ENCODE assay signal across 18 cellular contexts in the genomic region with DNA sequence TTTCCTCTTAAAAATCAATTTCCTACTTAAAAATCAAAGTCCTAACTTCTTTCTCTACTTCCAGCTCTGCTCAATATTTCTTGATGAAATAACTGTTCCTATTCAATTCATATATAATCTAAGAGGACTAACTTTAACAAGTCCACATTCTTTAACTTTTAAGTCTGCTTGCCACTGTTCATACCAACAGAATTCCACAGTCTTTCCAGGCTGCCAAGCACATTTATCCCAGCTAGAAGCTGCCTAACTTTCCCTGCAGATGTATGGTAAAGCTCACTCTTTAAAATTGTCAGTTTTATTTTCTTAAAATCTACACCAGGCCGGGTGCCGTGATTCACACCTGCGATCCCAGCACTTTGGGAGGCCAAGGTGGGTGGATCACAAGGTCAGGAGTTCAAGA. TPM values are rescaled to one million over a fixed set of nuclear protein-coding genes. Genes with fewer than 3 reads are reported as not detected.
A peak's percentile ranks its signal among the peaks of the same experiment; 100 is the strongest.
DNase-seq lines count a peak whose midpoint lies in the region; ATAC-seq and TF ChIP-seq lines count a peak whose summit lies in the region.
"Had no signal": no experiment of that assay in that cellular context is flagged by ENCODE, and none has a peak within 500 bp of the region (broad histone marks: within the 10 kb centered on the region; RNA-seq: fewer than 3 reads in every experiment).

No MANE protein-coding gene starts in this region.

- no peaks in the 10 kb centered on the region; the same call in 1 of the 2 replicates for H3K9me3 ChIP-seq in SK-N-SH
- H3K9me3 ChIP-seq in adipocyte (ENCODE audit: control insufficient read depth, low read length) = no peaks in the 10 kb centered on the region
- no peaks in the 10 kb centered on the region for H3K9me3 ChIP-seq in right cardiac atrium (ENCODE audit: control insufficient read depth, low read length)
- H3K9me3 ChIP-seq: BE2C had no signal

- H3K9me3 Mint-ChIP-seq in type B pancreatic cell = peaks cover 9% of the 10 kb centered on the region
- H3K9me3 Mint-ChIP-seq in activated CD8-positive, alpha-beta memory T cell treated with anti-CD3 and anti-CD28 coated beads, Interleukin-2, amount 10 ng/mL, durations not matched to agents 7 days and 5 days (ENCODE audit: low read depth) = no peaks in the 10 kb centered on the region
- H3K9me3 Mint-ChIP-seq: CD4-positive, alpha-beta memory T cell; GM23338; IgD-negative memory B cell had no signal

- no peak for TF ChIP-seq EP300 in SK-N-SH (IDR thresholded peaks at IDR 0.05; ENCODE audit: borderline replicate concordance in 1 of 2, low read depth in 1 of 2, low read length in 1 of 2)

- CTCF ChIA-PET in SK-N-SH (lab: Yijun Ruan, JAX) = no interaction called here
- CTCF ChIA-PET in activated CD8-positive, alpha-beta memory T cell treated with anti-CD3 and anti-CD28 coated beads, Interleukin-2, amount 10 ng/mL, durations not matched to agents 7 days and 5 days (lab: Charles Lee) = interaction anchor here (1.0 kb wide), 1 partner anchor 9 kb away, joined by 4 read pairs; no protein-coding TSS in a partner anchor

- peak overlapping the region in 1 of 2 experiments; percentile 50; a peak in 1 of 4 replicates for H3K27ac ChIP-seq in SK-N-SH (ENCODE audit: low read depth in 2 of 2, low read length in 1 of 2)
- H3K27ac ChIP-seq in right cardiac atrium (ENCODE audit: low read length) = no peak overlapping the region
- H3K27ac ChIP-seq: C4-2B had no signal

- H3K27me3 Mint-ChIP-seq in type B pancreatic cell = no peaks in the 10 kb centered on the region
- H3K27me3 Mint-ChIP-seq in activated CD8-positive, alpha-beta memory T cell treated with anti-CD3 and anti-CD28 coated beads, Interleukin-2, amount 10 ng/mL, durations not matched to agents 7 days and 5 days = peaks cover 25% of the 10 kb centered on the region
- H3K27me3 Mint-ChIP-seq: IgD-negative memory B cell had no signal

- H2AFZ ChIP-seq in SK-N-SH (ENCODE audit: low read depth) = no peak overlapping the region
- H2AFZ ChIP-seq: GM23338 had no signal

- peak overlapping the region; percentile 6 for H3K4me3 Mint-ChIP-seq in type B pancreatic cell
- H3K4me3 Mint-ChIP-seq in activated CD8-positive, alpha-beta memory T cell treated with anti-CD3 and anti-CD28 coated beads, Interleukin-2, amount 10 ng/mL, durations not matched to agents 7 days and 5 days = no peak overlapping the region
- H3K4me3 Mint-ChIP-seq: CD4-positive, alpha-beta memory T cell; GM23338; IgD-negative memory B cell had no signal

- intact Hi-C loops in right cardiac atrium (cut with DNase I) = no loop called here

- H3K79me2 ChIP-seq in SK-N-SH (ENCODE audit: insufficient read depth) = no peaks in the 10 kb centered on the region

- H3F3A ChIP-seq in SK-N-SH (replicated peaks; ENCODE audit: insufficient read depth) = no peaks in the 10 kb centered on the region

- peaks cover 20% of the 10 kb centered on the region for H3K4me1 Mint-ChIP-seq in type B pancreatic cell (ENCODE audit: unreplicated experiment)
- H3K4me1 Mint-ChIP-seq in activated CD8-positive, alpha-beta memory T cell treated with anti-CD3 and anti-CD28 coated beads, Interleukin-2, amount 10 ng/mL, durations not matched to agents 7 days and 5 days = peaks cover 24% of the 10 kb centered on the region

- H3K36me3 ChIP-seq in SK-N-SH (replicated peaks in 1 of 2; ENCODE audit: control insufficient read depth in 1 of 2, insufficient read depth in 2 of 2, low read length in 1 of 2) (no peaks in the 10 kb centered on the region), adipocyte (ENCODE audit: control insufficient read depth, insufficient read depth, low read length, severe bottlenecking) (no peaks in the 10 kb centered on the region)
- H3K36me3 ChIP-seq: BE2C had no signal

- H3K27me3 ChIP-seq in SK-N-SH (ENCODE audit: insufficient read depth) = no peaks in the 10 kb centered on the region
- H3K27me3 ChIP-seq in adipocyte (replicated peaks; ENCODE audit: control insufficient read depth, insufficient read depth, low read length) = no peaks in the 10 kb centered on the region
- H3K27me3 ChIP-seq in right cardiac atrium (ENCODE audit: control insufficient read depth, insufficient read depth) = no peaks in the 10 kb centered on the region
- H3K27me3 ChIP-seq: BE2C had no signal

- H3K4me3 ChIP-seq in SK-N-SH (ENCODE audit: low read depth in 2 of 2, low read length in 1 of 2) (no peak overlapping the region), adipocyte (ENCODE audit: low read length) (no peak overlapping the region), fibroblast of the aortic adventitia (ENCODE audit: low read depth, low read length) (no peak overlapping the region), right cardiac atrium (ENCODE audit: low read length) (no peak overlapping the region)
- H3K4me3 ChIP-seq: GM12878, GM23338 had no signal

- H3K9ac ChIP-seq in SK-N-SH (no peak overlapping the region), adipocyte (ENCODE audit: low read length) (no peak overlapping the region)

- no peaks in the 10 kb centered on the region for H3K9me2 ChIP-seq in SK-N-SH

- POLR2A ChIA-PET in SK-N-SH (lab: Yijun Ruan, JAX) = no interaction called here

- TF ChIP-seq CTCF in SK-N-SH (IDR thresholded peaks at IDR 0.05) (no peak), fibroblast of the aortic adventitia (IDR thresholded peaks at IDR 0.05; ENCODE audit: insufficient read depth, low read length) (no peak), type B pancreatic cell (conservative IDR thresholded peaks at IDR 0.05) (no peak)

- no peak overlapping the region for H3K4me2 ChIP-seq in SK-N-SH
- H3K4me2 ChIP-seq: GM23338 had no signal

- 75% methylated on average over 3 of the region's 3 CpGs for WGBS in SK-N-SH (ENCODE audit: low lambda C conversion rate)
- WGBS in right cardiac atrium = 88% methylated on average over 3 of the region's 3 CpGs

- TF ChIP-seq RAD21 in SK-N-SH (IDR thresholded peaks at IDR 0.05; ENCODE audit: low read length) = no peak

- ATAC-seq in SK-N-SH treated with all-trans-retinoic acid at 6 μM for 48 hours = peak; percentile 79
- ATAC-seq in activated CD8-positive, alpha-beta memory T cell treated with anti-CD3 and anti-CD28 coated beads, Interleukin-2, amount 10 ng/mL, durations not matched to agents 7 days and 5 days = no peak
- no peak for ATAC-seq in right cardiac atrium
- ATAC-seq: GM12878, GM23338 had no signal

- H3K27ac Mint-ChIP-seq in type B pancreatic cell = no peak overlapping the region
- H3K27ac Mint-ChIP-seq in activated CD8-positive, alpha-beta memory T cell treated with anti-CD3 and anti-CD28 coated beads, Interleukin-2, amount 10 ng/mL, durations not matched to agents 7 days and 5 days = no peak overlapping the region
- H3K27ac Mint-ChIP-seq: CD4-positive, alpha-beta memory T cell; GM23338; IgD-negative memory B cell had no signal

- no peaks in the 10 kb centered on the region for H3K36me3 Mint-ChIP-seq in type B pancreatic cell
- peaks cover 5% of the 10 kb centered on the region for H3K36me3 Mint-ChIP-seq in activated CD8-positive, alpha-beta memory T cell treated with anti-CD3 and anti-CD28 coated beads, Interleukin-2, amount 10 ng/mL, durations not matched to agents 7 days and 5 days
- H3K36me3 Mint-ChIP-seq: CD4-positive, alpha-beta memory T cell had no signal

- H4K20me1 ChIP-seq in SK-N-SH (ENCODE audit: insufficient read depth) = no peaks in the 10 kb centered on the region

- no peak for DNase-seq in SK-N-SH
- DNase-seq in adipocyte (ENCODE audit: low read depth) = peak; percentile 38
- DNase-seq in fibroblast of the aortic adventitia (ENCODE audit: low read depth) = peak; percentile 43
- no peak for DNase-seq in type B pancreatic cell (ENCODE audit: extremely low spot score, unreplicated experiment)
- no peak for DNase-seq in activated CD8-positive, alpha-beta memory T cell treated with anti-CD3 and anti-CD28 coated beads, Interleukin-2, amount 10 ng/mL, durations not matched to agents 7 days and 5 days
- no peak for DNase-seq in hepatic stellate cell (ENCODE audit: low spot score)
- DNase-seq in right cardiac atrium = no peak
- DNase-seq: 8988T; ACHN; BE2C; CD4-positive, alpha-beta memory T cell; DMS53; H7 had no signal

- H3K4me1 ChIP-seq in SK-N-SH (ENCODE audit: control insufficient read depth in 1 of 2, insufficient read depth in 2 of 2, low read depth in 1 of 2, low read length in 1 of 2) (peaks cover 0 to 6% of the 10 kb centered on the region in 2 experiments; a peak in 1 of 4 replicates), adipocyte (ENCODE audit: control insufficient read depth, insufficient read depth, low read length) (no peaks in the 10 kb centered on the region), right cardiac atrium (ENCODE audit: control insufficient read depth, insufficient read depth, low read length) (no peaks in the 10 kb centered on the region)
- H3K4me1 ChIP-seq: BE2C had no signal

TF ChIP-seq in SK-N-SH treated with all-trans-retinoic acid at 6 μM for 48 hours, 23 proteins besides CTCF, POLR2A, EP300 and RAD21 (continues in another document):
- no peak for TF ChIP-seq RARB (CRISPR knock-in tag; IDR thresholded peaks at IDR 0.05)
- no peak for TF ChIP-seq CSDC2 (CRISPR knock-in tag; IDR thresholded peaks at IDR 0.05)
- no peak for TF ChIP-seq ZC3H10 (CRISPR knock-in tag; IDR thresholded peaks at IDR 0.05)
- TF ChIP-seq ESRRG (CRISPR knock-in tag; IDR thresholded peaks at IDR 0.05) = no peak

TF ChIP-seq in SK-N-SH, 30 proteins besides CTCF, POLR2A, EP300 and RAD21:
- TF ChIP-seq TAF1 (IDR thresholded peaks at IDR 0.05; ENCODE audit: borderline replicate concordance, low read depth, low read length) = no peak

RNA-seq across cellular contexts. Expression of a gene that starts 11.5 kb away (rescaled TPM):
- polyA plus RNA-seq in SK-N-SH (2012; rRNA removed) (0.31 and 0.51 TPM in 2 replicates), right cardiac atrium (5.9 TPM)
- 0.39 and 0.71 TPM in 2 replicates for polyA plus RNA-seq in SK-N-SH (2012; cell fraction: cytosol; rRNA removed)
- polyA plus RNA-seq in SK-N-SH (2012; cell fraction: nucleus; rRNA removed) = 0.29 TPM in 1 of 2 replicates, not detected in the other
- total RNA-seq in fibroblast of the aortic adventitia (ENCODE audit: low replicate concordance) (0.18 and 1.6 TPM in 2 replicates), type B pancreatic cell (ENCODE audit: low replicate concordance) (0.99 and 1.6 TPM in 2 replicates), right cardiac atrium (1 to 10 TPM; 3.0 to 4.8 (median 3.8) TPM)
- 10 to 100 TPM in 1 of 2 experiments, 1 to 10 TPM in 1; 3.8 to 13.8 TPM for total RNA-seq in activated CD8-positive, alpha-beta memory T cell treated with anti-CD3 and anti-CD28 coated beads, Interleukin-2, amount 10 ng/mL, durations not matched to agents 7 days and 5 days

RNA-seq across cellular contexts. Expression of a gene that starts 38.7 kb away (rescaled TPM):
- polyA plus RNA-seq in SK-N-SH (2012; rRNA removed) = 0.38 and 0.55 TPM in 2 replicates
- polyA plus RNA-seq in SK-N-SH (2012; cell fraction: cytosol; rRNA removed) = 0.41 and 0.52 TPM in 2 replicates
- 0.15 and 0.50 TPM in 2 replicates for polyA plus RNA-seq in SK-N-SH (2012; cell fraction: nucleus; rRNA removed)
- 6.8 and 8.2 TPM in 2 replicates for total RNA-seq in fibroblast of the aortic adventitia (ENCODE audit: low replicate concordance)
- 0.10 and 0.46 TPM in 2 replicates for total RNA-seq in type B pancreatic cell (ENCODE audit: low replicate concordance)
- total RNA-seq in activated CD8-positive, alpha-beta memory T cell treated with anti-CD3 and anti-CD28 coated beads, Interleukin-2, amount 10 ng/mL, durations not matched to agents 7 days and 5 days = not detected
- total RNA-seq in right cardiac atrium = 1 to 10 TPM; 2.0 to 2.8 (median 2.4) TPM
- polyA plus RNA-seq in right cardiac atrium = 1.2 TPM
- total RNA-seq: CD4-positive, alpha-beta memory T cell; GM12878 had no signal
- polyA plus RNA-seq: CD4-positive, alpha-beta memory T cell; GM12878; IgD-negative memory B cell had no signal

Comparison
In these comparisons a context has a peak if more than half of its experiments do, and no peak if none do; other contexts are left out.
1. DNase-seq: peak in adipocyte (single experiment) and fibroblast of the aortic adventitia (single experiment); none in SK-N-SH (single experiment), type B pancreatic cell (single experiment), activated CD8-positive, alpha-beta memory T cell treated with anti-CD3 and anti-CD28 coated beads, Interleukin-2, amount 10 ng/mL, durations not matched to agents 7 days and 5 days (single experiment), hepatic stellate cell (single experiment) and right cardiac atrium (0 of 3).